Comparison of ENCODE assay signal across 1 cellular context in genomic region chr18:54222922-54223567, GRCh38.
A peak's percentile ranks its signal among the peaks of the same experiment; 100 is the strongest.
TF ChIP-seq lines count a peak whose summit lies in the region.

No MANE protein-coding gene starts in this region.

TF ChIP-seq in A549, 52 proteins besides CTCF, POLR2A, EP300 and RAD21:
- no peak for TF ChIP-seq SMC3 (IDR thresholded peaks at IDR 0.05)
- 0 out of 2 replicates have a peak, but pooled peaks have one; percentile 33 for TF ChIP-seq HOXB5 (CRISPR knock-in tag; IDR thresholded peaks at IDR 0.05)
- TF ChIP-seq, protein P1, sequence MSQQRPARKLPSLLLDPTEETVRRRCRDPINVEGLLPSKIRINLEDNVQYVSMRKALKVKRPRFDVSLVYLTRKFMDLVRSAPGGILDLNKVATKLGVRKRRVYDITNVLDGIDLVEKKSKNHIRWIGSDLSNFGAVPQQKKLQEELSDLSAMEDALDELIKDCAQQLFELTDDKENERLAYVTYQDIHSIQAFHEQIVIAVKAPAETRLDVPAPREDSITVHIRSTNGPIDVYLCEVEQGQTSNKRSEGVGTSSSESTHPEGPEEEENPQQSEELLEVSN (IDR thresholded peaks at IDR 0.05; ENCODE audit: borderline replicate concordance, low read depth), result no peak
TF ChIP-seq in A549: peak in this region for 1.
